9 cellular contexts compared by ENCODE assay signal in genomic region chr5:95859327-95860060, GRCh38. TPM values are rescaled to one million over a fixed set of nuclear protein-coding genes. Genes with fewer than 3 reads are reported as not detected.
DNase-seq lines count a peak whose midpoint lies in the region; ATAC-seq and TF ChIP-seq lines count a peak whose summit lies in the region.
"Had no signal": no experiment of that assay in that cellular context is flagged by ENCODE, and none has a peak within 500 bp of the region (broad histone marks: within the 10 kb centered on the region; RNA-seq: fewer than 3 reads in every experiment).

No MANE protein-coding gene starts in this region.

- DNase-seq in DMS53 (lab: John Stamatoyannopoulos, UW) (peak; percentile 40), DMS53 treated with DMSO at 0.1 percent for 48 hours (lab: John Stamatoyannopoulos, UW; ENCODE audit: unreplicated experiment) (no peak), activated B cell treated with CpG ODN at 0.5 μM for 24 hours (no peak), glomerular visceral epithelial cell (ENCODE audit: extremely low spot score) (peak; percentile 86), smooth muscle cell (lab: John Stamatoyannopoulos, UW; ENCODE audit: unreplicated experiment) (no peak), NCI-H2227 treated with DMSO at 0.1 percent for 48 hours (lab: John Stamatoyannopoulos, UW) (no peak)

- peak overlapping the region; percentile 10 for H3K27ac Mint-ChIP-seq in activated B cell treated with CpG ODN at 0.5 μM for 24 hours
- H3K27ac Mint-ChIP-seq: memory B cell had no signal

- H3K4me1 Mint-ChIP-seq in activated B cell treated with CpG ODN at 0.5 μM for 24 hours, result peaks cover 32% of the 10 kb centered on the region

- 39% methylated on average over 9 of the region's 9 CpGs for WGBS in smooth muscle cell (ENCODE audit: low lambda C conversion rate)

- H3K79me2 ChIP-seq in smooth muscle cell (ENCODE audit: low read depth), result no peaks in the 10 kb centered on the region

- no peaks in the 10 kb centered on the region for H3K36me3 ChIP-seq in smooth muscle cell (ENCODE audit: low read depth)

- H3K27ac ChIP-seq in smooth muscle cell (ENCODE audit: low read depth), result peak overlapping the region; percentile 98

- H3K4me2 ChIP-seq in smooth muscle cell, result peak overlapping the region; percentile 79

- H3K9me3 ChIP-seq in smooth muscle cell (replicated peaks; ENCODE audit: low read depth), result no peaks in the 10 kb centered on the region

- ATAC-seq in activated B cell treated with CpG ODN at 0.5 μM for 24 hours (ENCODE audit: low read depth) (no peak), HG03135 (IDR thresholded peaks at IDR 0.05; ENCODE audit: unreplicated experiment) (no peak), GM19467 (IDR thresholded peaks at IDR 0.05; ENCODE audit: unreplicated experiment) (no peak)

- TF ChIP-seq CTCF in activated B cell treated with CpG ODN at 0.5 μM for 24 hours (IDR thresholded peaks at IDR 0.05) (no peak), smooth muscle cell (IDR thresholded peaks at IDR 0.05; ENCODE audit: borderline replicate concordance, insufficient read depth, poor library complexity, severe bottlenecking) (no peak)

- peaks cover 20% of the 10 kb centered on the region for H3F3A ChIP-seq in smooth muscle cell (ENCODE audit: low read depth)

- no peak overlapping the region for H2AFZ ChIP-seq in smooth muscle cell (ENCODE audit: low read depth)

- no peaks in the 10 kb centered on the region for H3K9me3 Mint-ChIP-seq in activated B cell treated with CpG ODN at 0.5 μM for 24 hours
- H3K9me3 Mint-ChIP-seq: memory B cell had no signal

- POLR2A ChIA-PET in activated B cell treated with CpG ODN at 0.5 μM for 24 hours (lab: Charles Lee), result interaction anchor here (1.2 kb wide), 1 partner anchor 476 kb away, joined by 3 read pairs; no protein-coding TSS in a partner anchor

- peak overlapping the region; percentile 32 for H3K4me3 ChIP-seq in smooth muscle cell

- H3K4me3 Mint-ChIP-seq in activated B cell treated with CpG ODN at 0.5 μM for 24 hours, result no peak overlapping the region

- CTCF ChIA-PET in activated B cell treated with CpG ODN at 0.5 μM for 24 hours (lab: Charles Lee), result interaction anchor here (0.6 to 6.9 kb wide), 9 partner anchors 10 to 743 kb away, joined by 3 to 96 read pairs (median 5); no protein-coding TSS in a partner anchor

- intact Hi-C loops in activated B cell treated with CpG ODN at 0.5 μM for 24 hours (cut with micrococcal nuclease), result loop anchor here (1.0 to 2.0 kb wide), 5 partner anchors 9 to 581 kb away; no protein-coding TSS in a partner anchor

- H4K20me1 ChIP-seq in smooth muscle cell (ENCODE audit: low read depth), result no peaks in the 10 kb centered on the region

- H3K9ac ChIP-seq in smooth muscle cell (ENCODE audit: low read depth), result peak overlapping the region; percentile 91

- H3K27me3 Mint-ChIP-seq in activated B cell treated with CpG ODN at 0.5 μM for 24 hours, result peaks cover 14% of the 10 kb centered on the region

- H3K27me3 ChIP-seq in smooth muscle cell (ENCODE audit: low read depth), result no peaks in the 10 kb centered on the region

- H3K4me1 ChIP-seq in smooth muscle cell (ENCODE audit: low read depth), result peaks cover 38% of the 10 kb centered on the region

- no peaks in the 10 kb centered on the region for H3K36me3 Mint-ChIP-seq in activated B cell treated with CpG ODN at 0.5 μM for 24 hours (ENCODE audit: low read depth)
- H3K36me3 Mint-ChIP-seq: memory B cell had no signal

RNA-seq across cellular contexts. Expression of gene GLRX, which starts 37.0 kb away (rescaled TPM):
- total RNA-seq in activated B cell treated with CpG ODN at 0.5 μM for 24 hours (55.4 and 60.2 TPM in 2 replicates), smooth muscle cell (50.8 and 81.2 TPM in 2 replicates)
- polyA plus RNA-seq in smooth muscle cell, result 87.7 and 95.7 TPM in 2 replicates

Comparison
In these comparisons a context has a peak if more than half of its experiments do, and no peak if none do; other contexts are left out.
1. DNase-seq: peak in DMS53 (single experiment) and glomerular visceral epithelial cell (single experiment); none in DMS53 treated with DMSO at 0.1 percent for 48 hours (single experiment), activated B cell treated with CpG ODN at 0.5 μM for 24 hours (single experiment), smooth muscle cell (single experiment) and NCI-H2227 treated with DMSO at 0.1 percent for 48 hours (single experiment).